2 cellular contexts compared by ENCODE assay signal in the genomic region with DNA sequence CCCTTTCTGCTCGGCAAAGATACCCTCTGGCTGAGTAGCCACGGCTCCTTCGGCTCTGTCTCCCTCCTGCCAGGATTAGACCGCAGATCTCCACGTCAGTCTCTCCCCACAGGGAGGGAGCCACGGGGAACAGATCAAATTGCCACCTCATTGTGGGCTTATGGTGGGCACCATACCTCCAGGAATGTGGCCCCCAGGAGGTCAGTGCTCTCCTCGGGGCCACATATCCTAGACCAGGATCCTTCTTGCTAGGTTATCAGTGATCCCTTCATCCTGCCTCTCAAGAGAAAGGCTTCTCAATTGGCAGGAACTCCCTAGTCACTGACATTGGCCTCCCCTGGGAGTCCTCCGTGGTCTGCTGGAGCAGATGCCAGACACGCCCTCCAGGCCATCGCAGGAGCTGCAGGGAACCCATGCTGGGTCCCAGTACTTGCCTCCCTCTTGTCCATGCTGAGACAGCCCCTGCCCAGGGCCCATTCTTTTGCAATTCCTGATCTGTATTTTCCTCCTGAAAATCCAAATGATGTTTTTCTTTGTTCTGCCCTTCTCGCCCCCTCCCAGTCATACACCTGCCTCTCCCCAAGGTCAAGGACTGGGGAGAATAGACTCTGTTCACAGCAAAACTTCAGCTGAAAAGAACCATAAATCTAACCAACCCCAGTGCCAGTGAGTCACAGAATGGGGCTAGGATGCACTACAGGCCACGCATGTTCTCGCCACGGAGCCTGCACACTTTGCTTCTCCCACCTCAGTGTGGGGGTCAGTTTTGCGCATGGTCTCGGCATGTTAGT.
TF ChIP-seq lines count a peak whose summit lies in the region.

No MANE protein-coding gene starts in this region.

TF ChIP-seq in Ishikawa, 13 proteins besides CTCF, POLR2A, EP300 and RAD21:
- TF ChIP-seq EGR1 (IDR thresholded peaks at IDR 0.05) (no peak), TCF12 (IDR thresholded peaks at IDR 0.05; ENCODE audit: low read depth) (no peak)
- TF ChIP-seq, protein P1, sequence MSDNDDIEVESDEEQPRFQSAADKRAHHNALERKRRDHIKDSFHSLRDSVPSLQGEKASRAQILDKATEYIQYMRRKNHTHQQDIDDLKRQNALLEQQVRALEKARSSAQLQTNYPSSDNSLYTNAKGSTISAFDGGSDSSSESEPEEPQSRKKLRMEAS (IDR thresholded peaks at IDR 0.05), result 0 out of 2 replicates have a peak, but pooled peaks have one; percentile 22

TF ChIP-seq in HepG2, 621 proteins besides CTCF, POLR2A, EP300 and RAD21:
- no peak for TF ChIP-seq ZNF782 (CRISPR knock-in tag; IDR thresholded peaks at IDR 0.05; ENCODE audit: borderline replicate concordance)
- no peak for TF ChIP-seq GLI4 (CRISPR knock-in tag; IDR thresholded peaks at IDR 0.05; ENCODE audit: borderline replicate concordance)
- no peak for TF ChIP-seq ZNF75D (CRISPR knock-in tag; IDR thresholded peaks at IDR 0.05; ENCODE audit: borderline replicate concordance)
- TF ChIP-seq SNAI1 (CRISPR knock-in tag; IDR thresholded peaks at IDR 0.05; ENCODE audit: borderline replicate concordance), result no peak
- TF ChIP-seq, protein P2, sequence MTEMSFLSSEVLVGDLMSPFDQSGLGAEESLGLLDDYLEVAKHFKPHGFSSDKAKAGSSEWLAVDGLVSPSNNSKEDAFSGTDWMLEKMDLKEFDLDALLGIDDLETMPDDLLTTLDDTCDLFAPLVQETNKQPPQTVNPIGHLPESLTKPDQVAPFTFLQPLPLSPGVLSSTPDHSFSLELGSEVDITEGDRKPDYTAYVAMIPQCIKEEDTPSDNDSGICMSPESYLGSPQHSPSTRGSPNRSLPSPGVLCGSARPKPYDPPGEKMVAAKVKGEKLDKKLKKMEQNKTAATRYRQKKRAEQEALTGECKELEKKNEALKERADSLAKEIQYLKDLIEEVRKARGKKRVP (CRISPR knock-in tag; IDR thresholded peaks at IDR 0.05), result no peak
- TF ChIP-seq POLR2AphosphoS2 (IDR thresholded peaks at IDR 0.05; ENCODE audit: low read depth, low read length), result no peak
- no peak for TF ChIP-seq DNMT1 (CRISPR knock-in tag; IDR thresholded peaks at IDR 0.05)
- TF ChIP-seq DNMT3B (CRISPR knock-in tag; conservative IDR thresholded peaks at IDR 0.05), result no peak
- TF ChIP-seq SIX1 (CRISPR knock-in tag; IDR thresholded peaks at IDR 0.05; ENCODE audit: borderline replicate concordance), result no peak
